Comparison of ENCODE assay signal across 1 cellular context in the genomic region with DNA sequence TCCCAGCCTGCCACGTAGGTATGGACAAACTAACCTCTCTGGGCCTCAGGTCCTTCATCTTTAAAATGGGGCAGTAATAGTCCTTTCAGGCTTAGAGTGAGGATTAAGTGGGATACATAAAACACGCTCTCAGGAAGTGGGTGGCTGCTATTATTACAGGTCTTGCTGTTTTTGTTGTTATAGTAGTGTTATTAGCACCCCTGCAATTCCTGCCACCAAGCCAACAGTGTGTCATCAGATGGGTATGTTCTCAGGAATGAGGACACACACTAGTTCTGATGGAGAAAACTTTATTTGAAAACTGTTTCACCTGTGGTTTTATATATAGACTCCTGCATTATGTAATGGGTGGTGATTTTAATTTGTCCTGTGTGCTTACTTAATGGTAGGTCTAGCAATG.
TF ChIP-seq lines count a peak whose summit lies in the region.

No MANE protein-coding gene starts in this region.

TF ChIP-seq in IMR-90, 13 proteins besides CTCF, POLR2A, EP300 and RAD21 (continued from another document):
- TF ChIP-seq, protein P1, sequence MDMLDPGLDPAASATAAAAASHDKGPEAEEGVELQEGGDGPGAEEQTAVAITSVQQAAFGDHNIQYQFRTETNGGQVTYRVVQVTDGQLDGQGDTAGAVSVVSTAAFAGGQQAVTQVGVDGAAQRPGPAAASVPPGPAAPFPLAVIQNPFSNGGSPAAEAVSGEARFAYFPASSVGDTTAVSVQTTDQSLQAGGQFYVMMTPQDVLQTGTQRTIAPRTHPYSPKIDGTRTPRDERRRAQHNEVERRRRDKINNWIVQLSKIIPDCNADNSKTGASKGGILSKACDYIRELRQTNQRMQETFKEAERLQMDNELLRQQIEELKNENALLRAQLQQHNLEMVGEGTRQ (IDR thresholded peaks at IDR 0.05; ENCODE audit: low read depth, low read length), result no peak
- TF ChIP-seq, protein P2, sequence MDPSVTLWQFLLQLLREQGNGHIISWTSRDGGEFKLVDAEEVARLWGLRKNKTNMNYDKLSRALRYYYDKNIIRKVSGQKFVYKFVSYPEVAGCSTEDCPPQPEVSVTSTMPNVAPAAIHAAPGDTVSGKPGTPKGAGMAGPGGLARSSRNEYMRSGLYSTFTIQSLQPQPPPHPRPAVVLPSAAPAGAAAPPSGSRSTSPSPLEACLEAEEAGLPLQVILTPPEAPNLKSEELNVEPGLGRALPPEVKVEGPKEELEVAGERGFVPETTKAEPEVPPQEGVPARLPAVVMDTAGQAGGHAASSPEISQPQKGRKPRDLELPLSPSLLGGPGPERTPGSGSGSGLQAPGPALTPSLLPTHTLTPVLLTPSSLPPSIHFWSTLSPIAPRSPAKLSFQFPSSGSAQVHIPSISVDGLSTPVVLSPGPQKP (IDR thresholded peaks at IDR 0.05; ENCODE audit: borderline replicate concordance, low read depth, low read length), result no peak
- TF ChIP-seq MAZ (IDR thresholded peaks at IDR 0.05; ENCODE audit: borderline replicate concordance, low read depth, low read length) (no peak), FOS (IDR thresholded peaks at IDR 0.05; ENCODE audit: low read depth, low read length) (no peak), CHD1 (IDR thresholded peaks at IDR 0.05; ENCODE audit: low read depth, low read length) (no peak), MXI1 (IDR thresholded peaks at IDR 0.05; ENCODE audit: borderline replicate concordance, low read depth, low read length) (no peak), BHLHE40 (IDR thresholded peaks at IDR 0.05; ENCODE audit: low read depth, low read length) (no peak), RCOR1 (IDR thresholded peaks at IDR 0.05; ENCODE audit: insufficient replicate concordance, low read length) (no peak), NFE2L2 (IDR thresholded peaks at IDR 0.05; ENCODE audit: low read depth, low read length) (no peak), RFX5 (IDR thresholded peaks at IDR 0.05; ENCODE audit: low read depth, low read length) (no peak)
